Comparison of ENCODE assay signal across 12 cellular contexts in the genomic region with DNA sequence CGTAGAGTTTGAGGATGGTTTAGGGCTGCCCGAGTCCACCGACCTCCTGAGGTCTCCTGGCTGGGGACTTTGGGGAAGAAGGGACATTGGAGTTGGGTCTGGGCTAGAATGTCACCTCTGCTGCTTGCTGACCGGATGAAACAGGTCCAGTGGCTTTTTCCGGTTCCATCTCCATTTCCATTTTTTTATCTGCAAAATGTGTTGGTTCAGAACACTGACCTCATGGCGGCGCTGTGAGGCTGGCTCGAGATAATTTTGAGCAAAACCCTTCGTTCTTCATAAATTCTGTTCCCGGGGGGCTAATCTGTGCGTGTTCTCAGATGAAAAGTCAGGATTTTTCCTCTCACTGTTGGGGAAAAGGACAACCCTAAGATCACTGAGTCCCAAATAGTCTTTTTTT. TPM values are rescaled to one million over a fixed set of nuclear protein-coding genes. Genes with fewer than 3 reads are reported as not detected.
DNase-seq lines count a peak whose midpoint lies in the region; ATAC-seq, FAIRE-seq and TF ChIP-seq lines count a peak whose summit lies in the region.
"Had no signal": no experiment of that assay in that cellular context is flagged by ENCODE, and none has a peak within 500 bp of the region (broad histone marks: within the 10 kb centered on the region; RNA-seq: fewer than 3 reads in every experiment).

No MANE protein-coding gene starts in this region.

- no peak overlapping the region for H3K4me3 Mint-ChIP-seq in glutamatergic neuron (ENCODE audit: unreplicated experiment)
- H3K4me3 Mint-ChIP-seq: activated CD8-positive, alpha-beta memory T cell treated with anti-CD3 and anti-CD28 coated beads, Interleukin-2, amount 10 ng/mL, durations not matched to agents 7 days and 5 days; stimulated activated memory B cell treated with anti-CD40 and anti-IgM and Interleukin-4, amounts not matched to agents 10 μg/mL and 1 μg/mL and 100 μg/mL, for 72 hours had no signal

- no peak overlapping the region for H3K27ac Mint-ChIP-seq in glutamatergic neuron (ENCODE audit: unreplicated experiment)
- H3K27ac Mint-ChIP-seq: activated CD8-positive, alpha-beta memory T cell treated with anti-CD3 and anti-CD28 coated beads, Interleukin-2, amount 10 ng/mL, durations not matched to agents 7 days and 5 days; stimulated activated memory B cell treated with anti-CD40 and anti-IgM and Interleukin-4, amounts not matched to agents 10 μg/mL and 1 μg/mL and 100 μg/mL, for 72 hours had no signal

- TF ChIP-seq CTCF in A549 (IDR thresholded peaks at IDR 0.05): peak; percentile 50
- peak; percentile 41 for TF ChIP-seq CTCF in GM06990 (IDR thresholded peaks at IDR 0.05; ENCODE audit: insufficient read depth, low read length, poor library complexity, severe bottlenecking)
- TF ChIP-seq CTCF in Panc1 (IDR thresholded peaks at IDR 0.05): peak; percentile 72
- peak; percentile 57 for TF ChIP-seq CTCF in glutamatergic neuron (IDR thresholded peaks at IDR 0.05; ENCODE audit: partially characterized antibody, unreplicated experiment)

- in situ Hi-C loops in Panc1 (cut with HindIII; ENCODE audit: low pct_unique_long_range_greater_than_20kb, low sequenced_read_pairs): no loop called here

- no peak for TF ChIP-seq POLR2A in A549 (IDR thresholded peaks at IDR 0.05; ENCODE audit: low read length)

- H3K9me3 ChIP-seq in A549 (no peaks in the 10 kb centered on the region), Panc1 (ENCODE audit: control insufficient read depth, insufficient read depth, low read depth, low read length) (no peaks in the 10 kb centered on the region)

- peak in 1 of 2 experiments; percentile 23 for DNase-seq in A549 (ENCODE audit: low read depth in 1 of 2, low spot score in 1 of 2)
- no peak for DNase-seq in GM06990 (ENCODE audit: extremely low read depth, insufficient read length)
- DNase-seq in Panc1 (ENCODE audit: low read depth, low spot score): no peak
- DNase-seq in glutamatergic neuron: peak; percentile 54
- DNase-seq in ecto neural progenitor cell (ENCODE audit: low spot score): no peak
- no peak for DNase-seq in germinal center (ENCODE audit: low spot score)
- DNase-seq: activated CD8-positive, alpha-beta memory T cell treated with anti-CD3 and anti-CD28 coated beads, Interleukin-2, amount 10 ng/mL, durations not matched to agents 7 days and 5 days; DMS79; NCI-H2107 had no signal

- H3K9me3 Mint-ChIP-seq in glutamatergic neuron (ENCODE audit: unreplicated experiment): peaks cover 8% of the 10 kb centered on the region
- H3K9me3 Mint-ChIP-seq: stimulated activated memory B cell treated with anti-CD40 and anti-IgM and Interleukin-4, amounts not matched to agents 10 μg/mL and 1 μg/mL and 100 μg/mL, for 72 hours had no signal

- CTCF ChIA-PET in A549 (lab: Yijun Ruan, JAX) (interaction anchor here (1.0 to 7.7 kb wide), 6 partner anchors 10 to 367 kb away, joined by 3 to 71 read pairs (median 7); no protein-coding TSS in a partner anchor), Panc1 (lab: Charles Lee) (interaction anchor here (0.8 kb wide), 1 partner anchor 36 kb away, joined by 3 read pairs; no protein-coding TSS in a partner anchor)

- H3K36me3 ChIP-seq in GM06990 (ENCODE audit: control insufficient read depth, insufficient read depth, low read length) (no peaks in the 10 kb centered on the region), Panc1 (ENCODE audit: control insufficient read depth, insufficient read depth, low read length) (no peaks in the 10 kb centered on the region)

- 35% methylated on average over 11 of the region's 11 CpGs for WGBS in A549 (ENCODE audit: missing lambda C conversion rate)

- POLR2A ChIA-PET in A549 (lab: Yijun Ruan, JAX): no interaction called here
- POLR2A ChIA-PET in Panc1 (lab: Charles Lee): no interaction called here

- H3K27me3 Mint-ChIP-seq in glutamatergic neuron (ENCODE audit: unreplicated experiment): peaks cover 5% of the 10 kb centered on the region

- peak; percentile 28 to 44; a peak in 3 of 5 replicates for TF ChIP-seq RAD21 in A549 (conservative IDR thresholded peaks at IDR 0.05 in 1 of 2, IDR thresholded peaks at IDR 0.05 in 1 of 2)

- peaks cover 2% of the 10 kb centered on the region for H3K4me1 Mint-ChIP-seq in glutamatergic neuron (ENCODE audit: low read depth, unreplicated experiment)

- H3K4me2 ChIP-seq in A549: peak overlapping the region; percentile 6; the same call in 1 of the 3 replicates

- ATAC-seq in A549 (no peak), Panc1 (no peak), GM21390 (IDR thresholded peaks at IDR 0.05; ENCODE audit: unreplicated experiment) (no peak), HG02759 (IDR thresholded peaks at IDR 0.05; ENCODE audit: unreplicated experiment) (no peak)
- ATAC-seq: activated CD8-positive, alpha-beta memory T cell treated with anti-CD3 and anti-CD28 coated beads, Interleukin-2, amount 10 ng/mL, durations not matched to agents 7 days and 5 days; stimulated activated memory B cell treated with anti-CD40 and anti-IgM and Interleukin-4, amounts not matched to agents 10 μg/mL and 1 μg/mL and 100 μg/mL, for 72 hours had no signal

- no peak for TF ChIP-seq EP300 in A549 (IDR thresholded peaks at IDR 0.05)

- peak overlapping the region; percentile 14 to 37; a peak in 2 of 6 replicates for H3K27ac ChIP-seq in A549
- no peak overlapping the region for H3K27ac ChIP-seq in Panc1 (ENCODE audit: low read length)

- H3K4me1 ChIP-seq in A549: peaks cover 28% of the 10 kb centered on the region
- peaks cover 3% of the 10 kb centered on the region for H3K4me1 ChIP-seq in Panc1 (ENCODE audit: control insufficient read depth, insufficient read depth, low read length)

- H3K27me3 ChIP-seq in GM06990 (replicated peaks; ENCODE audit: control insufficient read depth, insufficient read depth, low read length) (no peaks in the 10 kb centered on the region), Panc1 (ENCODE audit: control insufficient read depth, insufficient read depth, low read length) (no peaks in the 10 kb centered on the region)

- H3K36me3 Mint-ChIP-seq in glutamatergic neuron (ENCODE audit: unreplicated experiment): no peaks in the 10 kb centered on the region
- H3K36me3 Mint-ChIP-seq: activated CD8-positive, alpha-beta memory T cell treated with anti-CD3 and anti-CD28 coated beads, Interleukin-2, amount 10 ng/mL, durations not matched to agents 7 days and 5 days; stimulated activated memory B cell treated with anti-CD40 and anti-IgM and Interleukin-4, amounts not matched to agents 10 μg/mL and 1 μg/mL and 100 μg/mL, for 72 hours had no signal

- FAIRE-seq in A549 (lab: Jason Lieb, UNC): no peak

- intact Hi-C loops in Panc1 (cut with micrococcal nuclease; ENCODE audit: unreplicated experiment): no loop called here

- no peak overlapping the region for H3K4me3 ChIP-seq in A549
- no peak overlapping the region for H3K4me3 ChIP-seq in GM06990 (replicated peaks; ENCODE audit: low read depth, low read length)
- no peak overlapping the region for H3K4me3 ChIP-seq in Panc1 (ENCODE audit: low read depth in 2 of 2, low read length in 2 of 2)

- no TSS peak for BruUV-seq in Panc1 (replicated peaks; lab: Mats Ljungman, UMichigan)

TF ChIP-seq in A549, 52 proteins besides CTCF, POLR2A, EP300 and RAD21:
- TF ChIP-seq EHMT2 (IDR thresholded peaks at IDR 0.05; ENCODE audit: low read depth): no peak
- TF ChIP-seq RFX5 (IDR thresholded peaks at IDR 0.05): no peak
- TF ChIP-seq SREBF2 (IDR thresholded peaks at IDR 0.05): no peak
- no peak for TF ChIP-seq MYC (IDR thresholded peaks at IDR 0.05; ENCODE audit: borderline replicate concordance, low read length)
- no peak for TF ChIP-seq CHD4 (IDR thresholded peaks at IDR 0.05; ENCODE audit: borderline replicate concordance)
- TF ChIP-seq RNF2 (IDR thresholded peaks at IDR 0.05; ENCODE audit: borderline replicate concordance, low read depth): no peak
- no peak for TF ChIP-seq POLR2AphosphoS2 (conservative IDR thresholded peaks at IDR 0.05; ENCODE audit: low read length)
- no peak for TF ChIP-seq ATOH8 (CRISPR knock-in tag; IDR thresholded peaks at IDR 0.05; ENCODE audit: low read depth)
- TF ChIP-seq HOXB5 (CRISPR knock-in tag; IDR thresholded peaks at IDR 0.05): no peak
- TF ChIP-seq MAFK (IDR thresholded peaks at IDR 0.05; ENCODE audit: partially characterized antibody): no peak
- no peak for TF ChIP-seq NFE2L2 (conservative IDR thresholded peaks at IDR 0.05; ENCODE audit: low read length)
- no peak for TF ChIP-seq FOXS1 (CRISPR knock-in tag; IDR thresholded peaks at IDR 0.05)
- TF ChIP-seq MAX (IDR thresholded peaks at IDR 0.05): no peak
- TF ChIP-seq TP53 (CRISPR knock-in tag; IDR thresholded peaks at IDR 0.05): no peak
- no peak for TF ChIP-seq CEBPB (IDR thresholded peaks at IDR 0.05)
- no peak for TF ChIP-seq PHF8 (IDR thresholded peaks at IDR 0.05; ENCODE audit: borderline replicate concordance, low read depth)
- no peak for TF ChIP-seq SMC3 (IDR thresholded peaks at IDR 0.05)
- TF ChIP-seq KDM5A (IDR thresholded peaks at IDR 0.05): no peak
- no peak for TF ChIP-seq HDAC2 (IDR thresholded peaks at IDR 0.05)
- TF ChIP-seq MAZ (IDR thresholded peaks at IDR 0.05; ENCODE audit: borderline replicate concordance, low read depth, low read length): no peak
TF ChIP-seq in A549: peak in this region for 0.

RNA-seq across cellular contexts. Expression of gene MYL2, which starts 11.7 kb away (rescaled TPM):
- polyA plus RNA-seq in A549 (2011; rRNA removed) (0.13 TPM in 1 of 2 replicates, not detected in the other), A549 (2017; fragmentation: RNase III; extraction: RNeasy Plus Mini Kit Qiagen cat#74134 plus additional on column Dnase treatment) (not detected in 3 replicates)
- polyA plus RNA-seq in A549 (2012; cell fraction: cytosol; rRNA removed): not detected in 2 replicates
- polyA plus RNA-seq in A549 (2012; cell fraction: nucleus; rRNA removed): 0.12 TPM in 1 of 2 replicates, not detected in the other
- not detected in 2 replicates for polyA minus RNA-seq in A549 (2011; rRNA and poly(A)+ RNA removed)
- total RNA-seq in Panc1 (2021; ENCODE audit: unreplicated experiment) (not detected), glutamatergic neuron (ENCODE audit: unreplicated experiment) (not detected)
- polyA plus RNA-seq in Panc1 (2012; ENCODE audit: insufficient read length): not detected
- total RNA-seq: activated CD8-positive, alpha-beta memory T cell treated with anti-CD3 and anti-CD28 coated beads, Interleukin-2, amount 10 ng/mL, durations not matched to agents 7 days and 5 days had no signal
